In genomic region chr17:3965123-3965800, GRCh38 we compare ENCODE assay signal across 8 cellular contexts.
DNase-seq lines count a peak whose midpoint lies in the region; ATAC-seq and TF ChIP-seq lines count a peak whose summit lies in the region.

No MANE protein-coding gene starts in this region.

- TF ChIP-seq CTCF in astrocyte of the spinal cord (IDR thresholded peaks at IDR 0.05; ENCODE audit: low read depth, low read length) = no peak

- peak overlapping the region; percentile 91 for H3K27ac Mint-ChIP-seq in T-helper 1 cell treated with Interleukin-12 subunit alpha and Interleukin-12 subunit beta and Interleukin-4 antibody, amounts not matched to agents 30 μg/mL and 1 μg/mL, for 36 hours

- H3K9me3 Mint-ChIP-seq in T-helper 1 cell treated with Interleukin-12 subunit alpha and Interleukin-12 subunit beta and Interleukin-4 antibody, amounts not matched to agents 30 μg/mL and 1 μg/mL, for 36 hours = no peaks in the 10 kb centered on the region

- peaks cover 8% of the 10 kb centered on the region for H3K36me3 Mint-ChIP-seq in T-helper 1 cell treated with Interleukin-12 subunit alpha and Interleukin-12 subunit beta and Interleukin-4 antibody, amounts not matched to agents 30 μg/mL and 1 μg/mL, for 36 hours (ENCODE audit: low read depth)

- H3K4me1 Mint-ChIP-seq in T-helper 1 cell treated with Interleukin-12 subunit alpha and Interleukin-12 subunit beta and Interleukin-4 antibody, amounts not matched to agents 30 μg/mL and 1 μg/mL, for 36 hours (ENCODE audit: low read depth) = peaks cover 38% of the 10 kb centered on the region

- H3K4me3 Mint-ChIP-seq in T-helper 1 cell treated with Interleukin-12 subunit alpha and Interleukin-12 subunit beta and Interleukin-4 antibody, amounts not matched to agents 30 μg/mL and 1 μg/mL, for 36 hours = peak overlapping the region; percentile 86

- H3K4me3 ChIP-seq in astrocyte of the spinal cord (ENCODE audit: low read depth, low read length) = peak overlapping the region; percentile 28

- DNase-seq in 8988T (peak; percentile 77), NCI-H1092 (lab: John Stamatoyannopoulos, UW) (peak; percentile 54), astrocyte of the spinal cord (ENCODE audit: low read depth, low spot score) (no peak), inferior parietal cortex (ENCODE audit: extremely low spot score) (peak; percentile 8)
- DNase-seq in stimulated activated CD4-positive, alpha-beta T cell treated with anti-CD3 and anti-CD28 coated beads, Interleukin-1b, Interleukin-23, amount 100 ng/mL, for 24 hours (ENCODE audit: low read depth in 4 of 4, low spot score in 1 of 4) = peak in 3 of 4 experiments; percentile 34 to 57 (median 47)

- peaks cover 9% of the 10 kb centered on the region for H3K27me3 Mint-ChIP-seq in T-helper 1 cell treated with Interleukin-12 subunit alpha and Interleukin-12 subunit beta and Interleukin-4 antibody, amounts not matched to agents 30 μg/mL and 1 μg/mL, for 36 hours (ENCODE audit: low read depth)

- ATAC-seq in GM19023 (IDR thresholded peaks at IDR 0.05; ENCODE audit: unreplicated experiment) (peak; percentile 42), HG03469 (IDR thresholded peaks at IDR 0.05; ENCODE audit: unreplicated experiment) (no peak)

- in situ Hi-C loops in astrocyte of the spinal cord (cut with HindIII; ENCODE audit: low sequenced_read_pairs) = no loop called here
